ENCODE assay signal across 8 cellular contexts in the genomic region with DNA sequence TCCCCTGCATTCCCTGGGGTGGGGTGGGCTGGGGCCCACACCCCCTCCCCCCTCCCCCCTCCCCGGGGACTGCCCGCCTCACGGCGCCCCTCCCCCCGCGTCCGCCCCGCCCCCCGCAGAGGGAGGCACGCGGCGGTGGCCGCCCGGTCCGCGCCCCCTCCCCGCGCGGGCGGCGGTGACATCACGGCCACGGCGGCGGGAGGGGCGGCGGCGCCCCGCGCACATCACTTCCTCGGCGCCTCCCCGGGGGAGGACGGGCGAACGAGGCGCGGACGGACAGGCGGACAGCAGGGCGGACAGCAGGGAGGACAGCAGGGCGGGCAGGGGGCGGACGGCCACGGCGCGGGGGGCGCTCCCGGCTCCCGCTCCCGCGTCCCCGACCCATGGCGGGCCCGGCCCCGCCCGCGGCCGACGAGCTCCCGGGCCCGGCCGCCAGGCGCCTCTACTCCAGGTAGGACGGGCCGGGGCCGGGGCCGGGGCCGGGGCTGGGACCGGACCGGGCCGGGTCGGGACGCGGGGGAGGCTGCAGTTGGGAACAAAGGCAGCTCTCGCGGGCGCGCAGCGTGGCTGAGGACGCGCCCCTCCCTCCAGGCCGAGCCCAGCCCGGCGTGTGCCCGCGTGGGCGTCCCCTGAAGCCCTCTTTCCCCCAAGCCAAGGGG. TPM values are rescaled to one million over a fixed set of nuclear protein-coding genes. Genes with fewer than 3 reads are reported as not detected.
DNase-seq lines count a peak whose midpoint lies in the region; ATAC-seq, FAIRE-seq and TF ChIP-seq lines count a peak whose summit lies in the region.

A gene with protein sequence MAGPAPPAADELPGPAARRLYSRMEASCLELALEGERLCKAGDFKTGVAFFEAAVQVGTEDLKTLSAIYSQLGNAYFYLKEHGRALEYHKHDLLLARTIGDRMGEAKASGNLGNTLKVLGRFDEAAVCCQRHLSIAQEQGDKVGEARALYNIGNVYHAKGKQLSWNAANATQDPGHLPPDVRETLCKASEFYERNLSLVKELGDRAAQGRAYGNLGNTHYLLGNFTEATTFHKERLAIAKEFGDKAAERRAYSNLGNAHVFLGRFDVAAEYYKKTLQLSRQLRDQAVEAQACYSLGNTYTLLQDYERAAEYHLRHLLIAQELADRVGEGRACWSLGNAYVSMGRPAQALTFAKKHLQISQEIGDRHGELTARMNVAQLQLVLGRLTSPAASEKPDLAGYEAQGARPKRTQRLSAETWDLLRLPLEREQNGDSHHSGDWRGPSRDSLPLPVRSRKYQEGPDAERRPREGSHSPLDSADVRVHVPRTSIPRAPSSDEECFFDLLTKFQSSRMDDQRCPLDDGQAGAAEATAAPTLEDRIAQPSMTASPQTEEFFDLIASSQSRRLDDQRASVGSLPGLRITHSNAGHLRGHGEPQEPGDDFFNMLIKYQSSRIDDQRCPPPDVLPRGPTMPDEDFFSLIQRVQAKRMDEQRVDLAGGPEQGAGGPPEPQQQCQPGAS (plus strand): TSS at position 227 of the 659 bp plus-strand sequence. CDS start 157 bp downstream, at position 384.

- DNase-seq in GM23338 (ENCODE audit: low spot score) (peak; percentile 63), SJSA1 (ENCODE audit: low read depth in 1 of 2, low spot score in 2 of 2) (peak; percentile 58 to 69), astrocyte (ENCODE audit: low read depth) (no peak), right atrium auricular region (ENCODE audit: low spot score) (no peak), progenitor cell of endocrine pancreas (ENCODE audit: low spot score, unreplicated experiment) (peak; percentile 36)
- no peak for DNase-seq in NK-92 treated with Interleukin-12 subunit alpha and Interleukin-12 subunit beta, amount 100 ng/mL, for 24 hours (lab: John Stamatoyannopoulos, UW)

- H3K4me2 ChIP-seq in GM23338: peak within 1 kb of the TSS; percentile 75
- peak within 1 kb of the TSS; percentile 98 for H3K4me2 ChIP-seq in astrocyte (ENCODE audit: low read length)

- TF ChIP-seq CTCF in GM23338 (conservative IDR thresholded peaks at IDR 0.05; ENCODE audit: low read depth in 2 of 2) (no peak), astrocyte (IDR thresholded peaks at IDR 0.05; ENCODE audit: insufficient read depth, low read depth, low read length) (no peak), right atrium auricular region (IDR thresholded peaks at IDR 0.05) (no peak), progenitor cell of endocrine pancreas (IDR thresholded peaks at IDR 0.05; ENCODE audit: unreplicated experiment) (no peak)

- H3K9me3 Mint-ChIP-seq in GM23338 (no peaks in the 10 kb centered on the region), astrocyte (ENCODE audit: unreplicated experiment) (no peaks in the 10 kb centered on the region), progenitor cell of endocrine pancreas (ENCODE audit: low read depth) (no peaks in the 10 kb centered on the region)

- H3K27me3 Mint-ChIP-seq in GM23338 (ENCODE audit: insufficient read depth, low read depth, poor library complexity): peaks cover 9% of the 10 kb centered on the region
- peaks cover 5% of the 10 kb centered on the region for H3K27me3 Mint-ChIP-seq in astrocyte (ENCODE audit: low read depth, unreplicated experiment)
- no peaks in the 10 kb centered on the region for H3K27me3 Mint-ChIP-seq in progenitor cell of endocrine pancreas

- H3K27ac Mint-ChIP-seq in GM23338 (peak within 1 kb of the TSS; percentile 86), astrocyte (ENCODE audit: unreplicated experiment) (peak within 1 kb of the TSS; percentile 41), progenitor cell of endocrine pancreas (peak within 1 kb of the TSS; percentile 88)

- peak; percentile 37 for ATAC-seq in GM23338
- ATAC-seq in GM19463 (IDR thresholded peaks at IDR 0.05; ENCODE audit: unreplicated experiment): no peak
- ATAC-seq in GM21360 (IDR thresholded peaks at IDR 0.05; ENCODE audit: unreplicated experiment): no peak

- peak within 1 kb of the TSS; percentile 85 for H3K9ac ChIP-seq in astrocyte (ENCODE audit: low read length)

- FAIRE-seq in astrocyte (lab: Jason Lieb, UNC): no peak

- no peaks in the 10 kb centered on the region; the same call in 1 of the 2 replicates for H3K79me2 ChIP-seq in GM23338 (replicated peaks; ENCODE audit: insufficient read depth)
- H3K79me2 ChIP-seq in astrocyte (ENCODE audit: insufficient read depth, low read length): peaks cover 46% of the 10 kb centered on the region

- H3K4me3 Mint-ChIP-seq in GM23338 (peak within 1 kb of the TSS; percentile 68), astrocyte (ENCODE audit: unreplicated experiment) (peak within 1 kb of the TSS; percentile 89), progenitor cell of endocrine pancreas (ENCODE audit: low read depth) (peak within 1 kb of the TSS; percentile 73)

- no peaks in the 10 kb centered on the region for H3K9me2 ChIP-seq in GM23338 (ENCODE audit: insufficient read depth)

- H3K4me1 ChIP-seq in GM23338 (ENCODE audit: insufficient read depth) (peaks cover 17% of the 10 kb centered on the region), SJSA1 (replicated peaks) (peaks cover 62% of the 10 kb centered on the region), astrocyte (ENCODE audit: insufficient read depth, low read length) (peaks cover 32% of the 10 kb centered on the region), right atrium auricular region (peaks cover 0 to 61% of the 10 kb centered on the region in 2 donors)

- H3F3A ChIP-seq in GM23338 (replicated peaks; ENCODE audit: low read depth): 0 out of 2 replicates have a peak, but pooled peaks cover 3% of the 10 kb centered on the region

- no peaks in the 10 kb centered on the region for H3K27me3 ChIP-seq in GM23338 (ENCODE audit: insufficient read depth)
- no peaks in the 10 kb centered on the region for H3K27me3 ChIP-seq in SJSA1 (replicated peaks)
- H3K27me3 ChIP-seq in astrocyte (ENCODE audit: insufficient read depth, low read length): no peaks in the 10 kb centered on the region
- no peaks in the 10 kb centered on the region for H3K27me3 ChIP-seq in right atrium auricular region

- H3K36me3 ChIP-seq in GM23338 (ENCODE audit: insufficient read depth) (no peaks in the 10 kb centered on the region), SJSA1 (peaks cover 41% of the 10 kb centered on the region), astrocyte (ENCODE audit: insufficient read depth, low read length) (no peaks in the 10 kb centered on the region), right atrium auricular region (no peaks in the 10 kb centered on the region)

- H3K27ac ChIP-seq in GM23338 (ENCODE audit: low read depth) (peak within 1 kb of the TSS; percentile 84), SJSA1 (peak within 1 kb of the TSS; percentile 89), astrocyte (ENCODE audit: low read depth, low read length) (peak within 1 kb of the TSS; percentile 59), right atrium auricular region (peak within 1 kb of the TSS; percentile 88 to 97)

- H3K4me1 Mint-ChIP-seq in GM23338 (peaks cover 8% of the 10 kb centered on the region), astrocyte (ENCODE audit: low read depth, unreplicated experiment) (peaks cover 11% of the 10 kb centered on the region), progenitor cell of endocrine pancreas (ENCODE audit: low read depth) (peaks cover 6% of the 10 kb centered on the region)

- H2AFZ ChIP-seq in GM23338 (peak within 1 kb of the TSS; percentile 85), astrocyte (ENCODE audit: low read depth, low read length) (peak within 1 kb of the TSS; percentile 73)

- H3K36me3 Mint-ChIP-seq in GM23338 (ENCODE audit: low read depth): no peaks in the 10 kb centered on the region
- H3K36me3 Mint-ChIP-seq in astrocyte (ENCODE audit: low read depth, unreplicated experiment): peaks cover 3% of the 10 kb centered on the region
- no peaks in the 10 kb centered on the region for H3K36me3 Mint-ChIP-seq in progenitor cell of endocrine pancreas (ENCODE audit: insufficient read depth)

- peak within 1 kb of the TSS; percentile 48 for H3K4me3 ChIP-seq in GM23338
- peak within 1 kb of the TSS; percentile 84 for H3K4me3 ChIP-seq in SJSA1
- peak within 1 kb of the TSS; percentile 75 for H3K4me3 ChIP-seq in astrocyte (ENCODE audit: insufficient read depth, low read depth, low read length)
- peak within 1 kb of the TSS; percentile 71 to 83 for H3K4me3 ChIP-seq in right atrium auricular region

- H3K9me3 ChIP-seq in SJSA1 (replicated peaks) (no peaks in the 10 kb centered on the region), astrocyte (ENCODE audit: insufficient read depth, low read depth, low read length) (no peaks in the 10 kb centered on the region), right atrium auricular region (no peaks in the 10 kb centered on the region)

- H4K20me1 ChIP-seq in GM23338 (replicated peaks; ENCODE audit: insufficient read depth) (no peaks in the 10 kb centered on the region), astrocyte (ENCODE audit: insufficient read depth, low read length) (peaks cover 44% of the 10 kb centered on the region)

TF ChIP-seq in GM23338, 12 proteins besides CTCF, POLR2A, EP300 and RAD21:
- peak; percentile 29; the same call in 1 of the 2 replicates for TF ChIP-seq CREB1 (CRISPR knock-in tag; IDR thresholded peaks at IDR 0.05; ENCODE audit: low read depth)
- no peak for TF ChIP-seq EZH2phosphoT487 (IDR thresholded peaks at IDR 0.05; ENCODE audit: unreplicated experiment)
- peak; percentile 34; the same call in 1 of the 2 replicates for TF ChIP-seq POLR2AphosphoS5 (IDR thresholded peaks at IDR 0.05; ENCODE audit: low read depth)

RNA-seq across cellular contexts. Expression of the gene that starts here (rescaled TPM):
- total RNA-seq in GM23338 (2014; rRNA removed; shearing (Covaris generic)): 21.3 and 23.2 TPM in 2 replicates
- polyA plus RNA-seq in GM23338 (2016; fragmentation: Nextera tagmentation; extraction: Ambion mirVana): 4.8 and 5.6 TPM in 2 replicates
- 63.0 and 90.4 TPM in 2 replicates for total RNA-seq in SJSA1 (2014; rRNA removed; shearing (Covaris generic))
- total RNA-seq in astrocyte (52.6 and 59.4 TPM in 2 replicates), right atrium auricular region (10 to 100 TPM; 39.4 to 44.5 TPM), progenitor cell of endocrine pancreas (79.2 and 82.2 TPM in 2 replicates)

Comparison
In these comparisons a context has a peak if more than half of its experiments do, and no peak if none do; other contexts are left out.
1. DNase-seq: peak in GM23338 (single experiment), SJSA1 (2 of 2) and progenitor cell of endocrine pancreas (single experiment); none in astrocyte (single experiment), right atrium auricular region (single experiment) and NK-92 treated with Interleukin-12 subunit alpha and Interleukin-12 subunit beta, amount 100 ng/mL, for 24 hours (single experiment).
2. Peak in every context shown above with its lines, with median percentiles within 50 percentile points of each other: H3K27ac ChIP-seq, H3K4me3 ChIP-seq, H3K27ac Mint-ChIP-seq and H3K4me3 Mint-ChIP-seq.